ENCODE assay signal across 19 cellular contexts in the genomic region with DNA sequence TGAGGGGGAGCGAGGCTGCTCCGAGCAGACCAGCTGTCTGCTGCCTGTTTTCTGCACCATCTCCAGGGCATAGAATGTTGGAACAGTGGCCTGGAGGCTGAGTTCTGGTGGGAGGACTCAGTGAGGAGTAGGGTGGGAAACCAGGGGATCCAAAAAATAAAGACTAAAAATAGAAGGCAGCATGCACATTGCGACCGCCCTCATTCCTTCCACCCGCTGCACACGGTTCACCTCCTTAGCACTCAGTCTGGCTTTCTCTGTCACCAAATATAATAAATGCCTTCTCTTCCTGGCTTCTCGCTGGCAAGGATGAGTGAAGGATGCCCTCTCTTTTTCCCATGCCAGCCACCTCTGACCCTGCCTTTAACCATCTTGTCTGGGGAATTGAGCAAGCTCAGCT. TPM values are rescaled to one million over a fixed set of nuclear protein-coding genes. Genes with fewer than 3 reads are reported as not detected.
"Had no signal": no experiment of that assay in that cellular context is flagged by ENCODE, and none has a peak within 500 bp of the region (broad histone marks: within the 10 kb centered on the region; RNA-seq: fewer than 3 reads in every experiment).

No MANE protein-coding gene starts in this region.

- DNase-seq: cortex of kidney; effector memory CD8-positive, alpha-beta T cell; erythroblast; esophagus squamous epithelium; foreskin melanocyte; natural killer cell; ovary; psoas muscle; right cardiac atrium; sigmoid colon; stimulated activated CD4-positive, alpha-beta T cell treated with anti-CD3 and anti-CD28 coated beads, Interleukin-4, amount 100 ng/mL, for 4 hours; stimulated activated naive CD8-positive, alpha-beta T cell treated with anti-CD3 and anti-CD28 coated beads, Interleukin-15, Interleukin-2, amounts not matched to agents 100 U/mL and 50 U/mL, for 24 hours; substantia nigra; transverse colon; upper lobe of right lung had no signal

- H3K4me3 Mint-ChIP-seq: effector memory CD8-positive, alpha-beta T cell; memory B cell; natural killer cell; stimulated activated memory B cell treated with anti-CD40 and anti-IgM and Interleukin-4, amounts not matched to agents 10 μg/mL and 1 μg/mL and 100 μg/mL, for 72 hours had no signal

- H3K36me3 Mint-ChIP-seq: memory B cell; natural killer cell; stimulated activated memory B cell treated with anti-CD40 and anti-IgM and Interleukin-4, amounts not matched to agents 10 μg/mL and 1 μg/mL and 100 μg/mL, for 72 hours had no signal

- H3K27ac Mint-ChIP-seq: effector memory CD8-positive, alpha-beta T cell; memory B cell; natural killer cell; stimulated activated memory B cell treated with anti-CD40 and anti-IgM and Interleukin-4, amounts not matched to agents 10 μg/mL and 1 μg/mL and 100 μg/mL, for 72 hours had no signal

- H3K27ac ChIP-seq: esophagus squamous epithelium, ovary, psoas muscle, sigmoid colon, thoracic aorta, transverse colon, upper lobe of right lung, vagina had no signal

- H3K4me1 Mint-ChIP-seq: memory B cell; stimulated activated memory B cell treated with anti-CD40 and anti-IgM and Interleukin-4, amounts not matched to agents 10 μg/mL and 1 μg/mL and 100 μg/mL, for 72 hours had no signal

- H3K9me3 Mint-ChIP-seq: effector memory CD8-positive, alpha-beta T cell; natural killer cell had no signal

RNA-seq across cellular contexts. Expression of gene TMEM132B, which starts 25.3 kb away (rescaled TPM):
- total RNA-seq: natural killer cell had no signal
